16 cellular contexts compared by ENCODE assay signal in the genomic region with DNA sequence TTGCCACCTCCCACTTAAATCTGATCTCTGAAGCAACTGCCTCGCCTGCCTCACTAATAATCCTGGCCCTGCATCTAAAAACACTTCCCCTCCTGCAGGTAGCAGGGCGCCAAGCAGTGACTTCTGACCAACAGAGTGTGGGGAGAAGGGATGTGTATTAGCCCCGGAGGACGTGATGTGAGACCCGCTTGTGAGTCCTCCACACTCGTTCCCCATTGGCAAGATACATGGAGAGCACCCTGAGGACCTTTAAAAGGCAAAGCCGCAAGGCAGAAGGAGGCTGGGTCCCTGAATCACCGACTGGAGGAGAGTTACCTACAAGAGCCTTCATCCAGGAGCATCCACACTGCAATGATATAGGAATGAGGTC. TPM values are rescaled to one million over a fixed set of nuclear protein-coding genes. Genes with fewer than 3 reads are reported as not detected.
A peak's percentile ranks its signal among the peaks of the same experiment; 100 is the strongest.
DNase-seq lines count a peak whose midpoint lies in the region; ATAC-seq, FAIRE-seq and TF ChIP-seq lines count a peak whose summit lies in the region.
"Had no signal": no experiment of that assay in that cellular context is flagged by ENCODE, and none has a peak within 500 bp of the region (broad histone marks: within the 10 kb centered on the region; RNA-seq: fewer than 3 reads in every experiment).

No MANE protein-coding gene starts in this region.

- POLR2A ChIA-PET in CD8-positive, alpha-beta T cell (lab: Charles Lee), result no interaction called here
- POLR2A ChIA-PET in GM12878 (lab: Charles Lee), result interaction anchor here (0.8 to 1.0 kb wide), 6 partner anchors 62 to 174 kb away, joined by 3 to 7 read pairs (median 3); a partner anchor contains a TSS

- no peaks in the 10 kb centered on the region for H3K79me2 ChIP-seq in OCI-LY3 (ENCODE audit: low read length)
- no peaks in the 10 kb centered on the region for H3K79me2 ChIP-seq in GM12878 (ENCODE audit: control insufficient read depth, insufficient read depth, low read length)

- no peaks in the 10 kb centered on the region for H3K9me3 Mint-ChIP-seq in CD8-positive, alpha-beta T cell
- H3K9me3 Mint-ChIP-seq in natural killer cell, result no peaks in the 10 kb centered on the region

- H3K27me3 ChIP-seq in CD8-positive, alpha-beta T cell (ENCODE audit: insufficient read depth, low read length), result no peaks in the 10 kb centered on the region
- H3K27me3 ChIP-seq in OCI-LY3 (ENCODE audit: low read depth, low read length) (no peaks in the 10 kb centered on the region), GM12878 (replicated peaks in 1 of 2; ENCODE audit: control insufficient read depth in 2 of 2, insufficient read depth in 2 of 2, low read length in 1 of 2) (no peaks in the 10 kb centered on the region)
- H3K27me3 ChIP-seq: uterus had no signal

- no peak for FAIRE-seq in GM12878 (lab: Jason Lieb, UNC)
- no peak for FAIRE-seq in urothelium cell line (lab: Jason Lieb, UNC)

- H4K20me1 ChIP-seq in OCI-LY3 (ENCODE audit: insufficient read depth, low read length) (no peaks in the 10 kb centered on the region), GM12878 (ENCODE audit: control insufficient read depth, insufficient read depth) (no peaks in the 10 kb centered on the region)

- no peaks in the 10 kb centered on the region for H3K9me3 ChIP-seq in CD8-positive, alpha-beta T cell (ENCODE audit: low read length)
- no peaks in the 10 kb centered on the region for H3K9me3 ChIP-seq in OCI-LY3 (ENCODE audit: insufficient read depth, low read length)
- no peaks in the 10 kb centered on the region for H3K9me3 ChIP-seq in GM12878 (replicated peaks; ENCODE audit: control insufficient read depth, insufficient read depth, low read length)

- RAD21 ChIA-PET in GM12878 (lab: Charles Lee; ENCODE audit: unreplicated experiment), result interaction anchor here (1.0 to 2.5 kb wide), 6 partner anchors 18 to 177 kb away, joined by 3 to 20 read pairs (median 5); no protein-coding TSS in a partner anchor

- no peak for TF ChIP-seq CTCF in CD8-positive, alpha-beta T cell (IDR thresholded peaks at IDR 0.05)
- TF ChIP-seq CTCF in OCI-LY3 (IDR thresholded peaks at IDR 0.05; ENCODE audit: low read depth, low read length) (no peak), GM12878 (IDR thresholded peaks at IDR 0.05 in 2 of 3, conservative IDR thresholded peaks at IDR 0.05 in 1 of 3; ENCODE audit: control insufficient read depth in 2 of 3, extremely low read depth in 1 of 3, insufficient read depth in 1 of 3, low read depth in 3 of 3, low read length in 3 of 3) (no peak), natural killer cell (IDR thresholded peaks at IDR 0.05) (no peak)

- peak overlapping the region; percentile 20 for H3K4me3 Mint-ChIP-seq in CD8-positive, alpha-beta T cell
- peak overlapping the region; percentile 21 for H3K4me3 Mint-ChIP-seq in natural killer cell

- no peak overlapping the region for H3K27ac Mint-ChIP-seq in CD8-positive, alpha-beta T cell
- H3K27ac Mint-ChIP-seq in natural killer cell, result peak overlapping the region; percentile 96

- ATAC-seq in CD8-positive, alpha-beta T cell, result no peak
- ATAC-seq in GM12878 (no peak), natural killer cell (no peak), HG02840 (IDR thresholded peaks at IDR 0.05; ENCODE audit: low FRiP score, unreplicated experiment) (no peak)

- WGBS in GM12878 (ENCODE audit: insufficient coverage, insufficient replicate concordance, low lambda C conversion rate, missing lambda C conversion rate), result 71% methylated on average over 7 of the region's 8 CpGs

- TF ChIP-seq POLR2A in GM12878 (IDR thresholded peaks at IDR 0.05; ENCODE audit: low read depth, low read length), result no peak

- H2AFZ ChIP-seq in OCI-LY3 (ENCODE audit: low read depth, low read length) (no peak overlapping the region), GM12878 (ENCODE audit: control insufficient read depth, low read depth, low read length) (no peak overlapping the region)

- peak overlapping the region; percentile 53 for H3K4me2 ChIP-seq in OCI-LY3 (ENCODE audit: low read length)
- peak overlapping the region; percentile 74 for H3K4me2 ChIP-seq in GM12878 (ENCODE audit: control insufficient read depth, insufficient read depth)

- peaks cover 39% of the 10 kb centered on the region for H3K4me1 Mint-ChIP-seq in CD8-positive, alpha-beta T cell (ENCODE audit: low read depth)
- peaks cover 58 to 68% of the 10 kb centered on the region in 2 donors for H3K4me1 Mint-ChIP-seq in natural killer cell

- no peak for DNase-seq in CD8-positive, alpha-beta T cell
- DNase-seq in GM12878 (ENCODE audit: low read depth, low spot score), result no peak
- DNase-seq in natural killer cell, result no peak
- no peak for DNase-seq in KG1 (lab: John Stamatoyannopoulos, UW)
- DNase-seq in urothelium cell line (ENCODE audit: low spot score), result no peak
- DNase-seq in activated gamma-delta T cell treated with Interleukin-2 at 50 U/mL for 16 hours, result no peak
- DNase-seq: activated effector memory CD4-positive, alpha-beta T cell treated with anti-CD3 and anti-CD28 coated beads, Interleukin-2, amount 50 U/mL, for 16 hours; erythroblast; kidney glomerular epithelial cell; NCI-H1105; OCI-M1; T-helper 1 cell; uterus had no signal

- H3K36me3 Mint-ChIP-seq in CD8-positive, alpha-beta T cell, result peaks cover 47% of the 10 kb centered on the region
- H3K36me3 Mint-ChIP-seq in natural killer cell, result peaks cover 12% of the 10 kb centered on the region

- H3K9ac ChIP-seq in OCI-LY3 (ENCODE audit: low read length) (peak overlapping the region; percentile 56; the same call in 1 of the 2 replicates), GM12878 (ENCODE audit: control insufficient read depth, insufficient read depth, low read length) (peak overlapping the region; percentile 65; the same call in 1 of the 2 replicates)

- no peak for TF ChIP-seq EP300 in GM12878 (IDR thresholded peaks at IDR 0.05; ENCODE audit: borderline replicate concordance in 1 of 2, control insufficient read depth in 1 of 2, low read depth in 2 of 2, low read length in 2 of 2)

- no peak overlapping the region for H3K4me3 ChIP-seq in CD8-positive, alpha-beta T cell (ENCODE audit: low read depth, low read length)
- H3K4me3 ChIP-seq in OCI-LY3 (ENCODE audit: low read length) (no peak overlapping the region), GM12878 (no peak overlapping the region)
- H3K4me3 ChIP-seq: uterus had no signal

- SMC1A ChIA-PET in GM12878 (lab: Charles Lee; ENCODE audit: uncharacterized antibody, unreplicated experiment), result interaction anchor here (0.8 to 3.6 kb wide), 4 partner anchors 7 to 45 kb away, joined by 3 to 16 read pairs (median 4); no protein-coding TSS in a partner anchor

- no peaks in the 10 kb centered on the region for H3K36me3 ChIP-seq in CD8-positive, alpha-beta T cell (ENCODE audit: insufficient read depth, low read length)
- peaks cover 18% of the 10 kb centered on the region for H3K36me3 ChIP-seq in OCI-LY3 (replicated peaks; ENCODE audit: low read depth, low read length)
- peaks cover 0 to 7% of the 10 kb centered on the region in 2 experiments; a peak in 3 of 4 replicates for H3K36me3 ChIP-seq in GM12878 (ENCODE audit: control insufficient read depth in 2 of 2, insufficient read depth in 2 of 2, low read length in 1 of 2)
- H3K36me3 ChIP-seq: uterus had no signal

- no TSS peak for BruUV-seq in GM12878 (replicated peaks; lab: Mats Ljungman, UMichigan)

- H3K27ac ChIP-seq in CD8-positive, alpha-beta T cell (ENCODE audit: low read depth, low read length), result no peak overlapping the region
- H3K27ac ChIP-seq in OCI-LY3 (ENCODE audit: low read length), result peak overlapping the region; percentile 98
- peak overlapping the region; percentile 95 for H3K27ac ChIP-seq in GM12878 (ENCODE audit: control insufficient read depth, insufficient read depth)
- H3K27ac ChIP-seq: C4-2B, uterus had no signal

- H3K27me3 Mint-ChIP-seq in CD8-positive, alpha-beta T cell (ENCODE audit: low read depth), result no peaks in the 10 kb centered on the region
- H3K27me3 Mint-ChIP-seq in natural killer cell (ENCODE audit: low read depth in 2 of 2), result no peaks in the 10 kb centered on the region

- in situ Hi-C loops in GM12878 (cut with MboI), result no loop called here

- TF ChIP-seq RAD21 in GM12878 (IDR thresholded peaks at IDR 0.05; ENCODE audit: insufficient read depth, low read depth, low read length), result no peak

- CTCF ChIA-PET in CD8-positive, alpha-beta T cell (lab: Charles Lee), result no interaction called here
- CTCF ChIA-PET in GM12878 (lab: Yijun Ruan, JAX), result interaction anchor here (1.0 to 3.3 kb wide), 2 partner anchors 40 to 159 kb away, joined by 4 to 39 read pairs; no protein-coding TSS in a partner anchor

- peaks cover 20% of the 10 kb centered on the region for H3K4me1 ChIP-seq in CD8-positive, alpha-beta T cell (ENCODE audit: insufficient read depth, low read length)
- H3K4me1 ChIP-seq in OCI-LY3 (ENCODE audit: low read length) (peaks cover 71% of the 10 kb centered on the region), GM12878 (ENCODE audit: control insufficient read depth, insufficient read depth, low read length) (peaks cover 61% of the 10 kb centered on the region)
- H3K4me1 ChIP-seq: uterus had no signal

- intact Hi-C loops in CD8-positive, alpha-beta T cell (cut with DNase I, micrococcal nuclease), result loop anchor here in 1 of 2 experiments (10.0 kb wide), 1 partner anchor 48 kb away; no protein-coding TSS in a partner anchor
- intact Hi-C loops in GM12878 (cut with micrococcal nuclease; ENCODE audit: unreplicated experiment), result loop anchor here (2.0 to 10.0 kb wide), 2 partner anchors 40 to 178 kb away; no protein-coding TSS in a partner anchor
- intact Hi-C loops in natural killer cell (cut with micrococcal nuclease), result loop anchor here (5.0 kb wide), 1 partner anchor 35 kb away; no protein-coding TSS in a partner anchor

RNA-seq across cellular contexts. Expression of a gene that starts 6.1 kb away (rescaled TPM):
- total RNA-seq in CD8-positive, alpha-beta T cell, result 10 to 100 TPM in 1 of 2 experiments, 1 to 10 TPM in 1; 8.9 to 10.2 TPM
- 51.4 and 53.5 TPM in 2 replicates for total RNA-seq in GM12878 (2013; cell fraction: nucleolus; rRNA removed)
- total RNA-seq in GM12878 (2014; rRNA removed) (9.0 and 10.1 TPM in 2 replicates), GM12878 (2014; rRNA removed; fragmentation: Illumina TruSeq; extraction: Trizol) (10.8 and 11.1 TPM in 2 replicates), GM12878 (2021) (7.0 and 7.5 TPM in 2 replicates), natural killer cell (10 to 100 TPM; 18.8 to 38.8 (median 29.4) TPM)
- polyA plus RNA-seq in GM12878 (2011; ENCODE audit: low read depth), result 2.1 TPM
- polyA plus RNA-seq in GM12878 (2011; rRNA removed) (30.2 and 43.3 TPM in 2 replicates), GM12878 (2014; fragmentation: Illumina TruSeq; extraction: Trizol) (12.0 and 14.2 TPM in 2 replicates), GM12878 (2014; fragmentation: Nextera tagmentation; extraction: Ambion mirVana) (10 to 100 TPM; 12.2 to 13.5 TPM), GM12878 (2014; rRNA removed) (12.7 and 15.2 TPM in 2 replicates), GM12878 (2016; fragmentation: Nextera tagmentation; extraction: Ambion mirVana) (1 to 10 TPM; 6.6 to 7.2 TPM)
- polyA plus RNA-seq in GM12878 (2011; cell fraction: cytosol; rRNA removed), result 77.4 and 79.8 TPM in 2 replicates
- polyA plus RNA-seq in GM12878 (2011; cell fraction: nucleus; rRNA removed), result 35.6 and 39.5 TPM in 2 replicates
- 4.9 and 7.0 TPM in 2 replicates for polyA plus RNA-seq in GM12878 (2012)
- 37.6 and 58.1 TPM in 2 replicates for polyA minus RNA-seq in GM12878 (2011; rRNA and poly(A)+ RNA removed)
- 8.8 and 9.1 TPM in 2 replicates for polyA minus RNA-seq in GM12878 (2011; cell fraction: cytosol; rRNA and poly(A)+ RNA removed)
- polyA minus RNA-seq in GM12878 (2011; cell fraction: nucleus; rRNA and poly(A)+ RNA removed), result 28.2 and 40.5 TPM in 2 replicates

RNA-seq across cellular contexts. Expression of a gene that starts 9.3 kb away (rescaled TPM):
- total RNA-seq in CD8-positive, alpha-beta T cell, result 10 to 100 TPM; 73.6 to 84.3 TPM
- 77.2 and 88.6 TPM in 2 replicates for total RNA-seq in GM12878 (2013; cell fraction: nucleolus; rRNA removed)
- 23.9 and 24.0 TPM in 2 replicates for total RNA-seq in GM12878 (2014; rRNA removed)
- total RNA-seq in GM12878 (2014; rRNA removed; fragmentation: Illumina TruSeq; extraction: Trizol), result 13.2 TPM in 2 replicates
- total RNA-seq in GM12878 (2021), result 23.1 and 24.1 TPM in 2 replicates
- 5.1 TPM for polyA plus RNA-seq in GM12878 (2011; ENCODE audit: low read depth)
- polyA plus RNA-seq in GM12878 (2011; rRNA removed), result 14.9 and 35.9 TPM in 2 replicates
- 25.1 and 44.7 TPM in 2 replicates for polyA plus RNA-seq in GM12878 (2011; cell fraction: cytosol; rRNA removed)
- 499 and 556 TPM in 2 replicates for polyA plus RNA-seq in GM12878 (2011; cell fraction: nucleus; rRNA removed)
- polyA plus RNA-seq in GM12878 (2012), result 15.1 and 17.8 TPM in 2 replicates
- polyA plus RNA-seq in GM12878 (2014; fragmentation: Illumina TruSeq; extraction: Trizol), result 16.9 and 26.5 TPM in 2 replicates
- polyA plus RNA-seq in GM12878 (2014; fragmentation: Nextera tagmentation; extraction: Ambion mirVana), result 1 to 10 TPM; 2.6 to 5.6 TPM
- 50.3 and 55.4 TPM in 2 replicates for polyA plus RNA-seq in GM12878 (2014; rRNA removed)
- 10 to 100 TPM; 18.6 to 20.1 TPM for polyA plus RNA-seq in GM12878 (2016; fragmentation: Nextera tagmentation; extraction: Ambion mirVana)
- 8.9 and 25.0 TPM in 2 replicates for polyA minus RNA-seq in GM12878 (2011; rRNA and poly(A)+ RNA removed)
- polyA minus RNA-seq in GM12878 (2011; cell fraction: cytosol; rRNA and poly(A)+ RNA removed), result 4.8 and 5.7 TPM in 2 replicates
- 26.7 and 66.3 TPM in 2 replicates for polyA minus RNA-seq in GM12878 (2011; cell fraction: nucleus; rRNA and poly(A)+ RNA removed)
- 100 to 1,000 TPM; 143 to 206 (median 157) TPM for total RNA-seq in natural killer cell

RNA-seq across cellular contexts. Expression of a gene that starts 59.7 kb away (rescaled TPM):
- not detected for total RNA-seq in CD8-positive, alpha-beta T cell
- 0.38 and 0.64 TPM in 2 replicates for total RNA-seq in GM12878 (2013; cell fraction: nucleolus; rRNA removed)
- not detected in 2 replicates for total RNA-seq in GM12878 (2014; rRNA removed)
- not detected in 2 replicates for total RNA-seq in GM12878 (2014; rRNA removed; fragmentation: Illumina TruSeq; extraction: Trizol)
- not detected in 2 replicates for total RNA-seq in GM12878 (2021)
- 3.5 TPM for polyA plus RNA-seq in GM12878 (2011; ENCODE audit: low read depth)
- 0.03 TPM in 1 of 2 replicates, not detected in the other for polyA plus RNA-seq in GM12878 (2011; rRNA removed)
- not detected in 2 replicates for polyA plus RNA-seq in GM12878 (2011; cell fraction: cytosol; rRNA removed)
- polyA plus RNA-seq in GM12878 (2011; cell fraction: nucleus; rRNA removed), result not detected in 2 replicates
- 4.2 and 4.5 TPM in 2 replicates for polyA plus RNA-seq in GM12878 (2012)
- not detected in 2 replicates for polyA plus RNA-seq in GM12878 (2014; fragmentation: Illumina TruSeq; extraction: Trizol)
- polyA plus RNA-seq in GM12878 (2014; fragmentation: Nextera tagmentation; extraction: Ambion mirVana), result 1 to 10 TPM; 1.3 to 1.4 TPM
- polyA plus RNA-seq in GM12878 (2014; rRNA removed), result 0.03 TPM in 1 of 2 replicates, not detected in the other
- 1 to 10 TPM; 7.2 to 9.4 TPM for polyA plus RNA-seq in GM12878 (2016; fragmentation: Nextera tagmentation; extraction: Ambion mirVana)
- not detected in 2 replicates for polyA minus RNA-seq in GM12878 (2011; rRNA and poly(A)+ RNA removed)
- polyA minus RNA-seq in GM12878 (2011; cell fraction: cytosol; rRNA and poly(A)+ RNA removed), result not detected in 2 replicates
- not detected in 2 replicates for polyA minus RNA-seq in GM12878 (2011; cell fraction: nucleus; rRNA and poly(A)+ RNA removed)
- not detected for total RNA-seq in natural killer cell
- total RNA-seq: uterus had no signal
